In genomic region chr7:158655507-158655906, GRCh38 we compare ENCODE assay signal across 20 cellular contexts. TPM values are rescaled to one million over a fixed set of nuclear protein-coding genes. Genes with fewer than 3 reads are reported as not detected.
DNase-seq lines count a peak whose midpoint lies in the region; ATAC-seq and TF ChIP-seq lines count a peak whose summit lies in the region.
"Had no signal": no experiment of that assay in that cellular context is flagged by ENCODE, and none has a peak within 500 bp of the region (broad histone marks: within the 10 kb centered on the region; RNA-seq: fewer than 3 reads in every experiment).

No MANE protein-coding gene starts in this region.

- H3K36me3 ChIP-seq in H7 (replicated peaks; ENCODE audit: control insufficient read depth, insufficient read depth, low read length) (peaks cover 28% of the 10 kb centered on the region), neuronal stem cell (replicated peaks in 1 of 2; ENCODE audit: control insufficient read depth in 2 of 2, insufficient read depth in 2 of 2, low read length in 2 of 2) (peaks cover 27 to 92% of the 10 kb centered on the region in 2 donors), heart left ventricle (peaks cover 0 to 41% (median 20%) of the 10 kb centered on the region in 9 donors)
- H3K36me3 ChIP-seq: adrenal gland, breast epithelium had no signal

- H3K23ac ChIP-seq in neuronal stem cell (ENCODE audit: low read depth, low read length, poor library complexity) = peak overlapping the region; percentile 94

- peak overlapping the region; percentile 7 for H2BK12ac ChIP-seq in neuronal stem cell (ENCODE audit: low read length)

- peak overlapping the region; percentile 68 for H2BK5ac ChIP-seq in neuronal stem cell (ENCODE audit: low read length)

- H3K4me3 ChIP-seq in H7 (ENCODE audit: insufficient read depth, low read depth, low read length) (no peak overlapping the region), neuronal stem cell (ENCODE audit: low read length in 2 of 2) (no peak overlapping the region), heart left ventricle (no peak overlapping the region)
- H3K4me3 ChIP-seq: adrenal gland, breast epithelium, hepatocyte, lung, tibial nerve had no signal

- peak overlapping the region; percentile 35 to 46 for H3K4me3 Mint-ChIP-seq in activated T-cell treated with anti-CD3 and anti-CD28 coated beads, Interleukin-2, amount 50 U/mL, for 72 hours
- H3K4me3 Mint-ChIP-seq in activated naive CD8-positive, alpha-beta T cell treated with anti-CD3 and anti-CD28 coated beads for 36 hours = no peak overlapping the region
- H3K4me3 Mint-ChIP-seq: CD8-positive, alpha-beta T cell; stimulated activated naive CD8-positive, alpha-beta T cell treated with anti-CD3 and anti-CD28 coated beads, Interleukin-15, Interleukin-2, amounts not matched to agents 100 ng/mL and 50 ng/mL, for 24 hours had no signal

- H3K18ac ChIP-seq in neuronal stem cell (ENCODE audit: low read length) = peak overlapping the region; percentile 89

- peak overlapping the region; percentile 92 for H3K14ac ChIP-seq in neuronal stem cell (ENCODE audit: low read length)

- DNase-seq in activated T-cell treated with anti-CD3 and anti-CD28 coated beads, Interleukin-2, amount 50 U/mL, for 72 hours = no peak
- no peak for DNase-seq in activated T-cell treated with anti-CD3 and anti-CD28 coated beads, Interleukin-2, amount 50 U/mL, for 48 hours
- DNase-seq in H7 (peak; percentile 54), neuronal stem cell (ENCODE audit: low spot score) (no peak), heart left ventricle (no peak), NCI-H1436 treated with DMSO at 0.1 percent for 48 hours (lab: John Stamatoyannopoulos, UW) (no peak)
- DNase-seq in activated naive CD8-positive, alpha-beta T cell treated with anti-CD3 and anti-CD28 coated beads for 36 hours = no peak
- DNase-seq: adrenal gland; CD8-positive, alpha-beta T cell; DMS79 treated with DMSO at 0.1 percent for 48 hours; NCI-H1105; NCI-H524 treated with DMSO at 0.1 percent for 48 hours; occipital lobe; small intestine had no signal

- no peaks in the 10 kb centered on the region for H3K27me3 ChIP-seq in H7 (ENCODE audit: control insufficient read depth, insufficient read depth, low read length)
- H3K27me3 ChIP-seq in neuronal stem cell (ENCODE audit: control insufficient read depth in 3 of 3, insufficient read depth in 3 of 3, low read depth in 1 of 3, low read length in 3 of 3) = no peaks in the 10 kb centered on the region
- no peaks in the 10 kb centered on the region for H3K27me3 ChIP-seq in heart left ventricle
- H3K27me3 ChIP-seq: adrenal gland, breast epithelium, hepatocyte, tibial nerve had no signal

- H2AFZ ChIP-seq in neuronal stem cell (ENCODE audit: low read length) = no peak overlapping the region
- H2AFZ ChIP-seq: hepatocyte had no signal

- peak overlapping the region; percentile 84 for H3K4ac ChIP-seq in neuronal stem cell (ENCODE audit: low read length)

- peak overlapping the region; percentile 97 for H2BK15ac ChIP-seq in neuronal stem cell (ENCODE audit: low read length)

- peaks cover 29% of the 10 kb centered on the region for H3K4me1 Mint-ChIP-seq in activated T-cell treated with anti-CD3 and anti-CD28 coated beads, Interleukin-2, amount 50 U/mL, for 72 hours (ENCODE audit: low read depth)
- peaks cover 15% of the 10 kb centered on the region for H3K4me1 Mint-ChIP-seq in activated naive CD8-positive, alpha-beta T cell treated with anti-CD3 and anti-CD28 coated beads for 36 hours

- H3K9ac ChIP-seq in neuronal stem cell (ENCODE audit: low read depth, low read length, poor library complexity) = peak overlapping the region; percentile 57

- H3K36me3 Mint-ChIP-seq in activated T-cell treated with anti-CD3 and anti-CD28 coated beads, Interleukin-2, amount 50 U/mL, for 72 hours (ENCODE audit: insufficient read depth in 2 of 2) = peaks cover 12 to 35% of the 10 kb centered on the region in 2 donors
- H3K36me3 Mint-ChIP-seq in activated naive CD8-positive, alpha-beta T cell treated with anti-CD3 and anti-CD28 coated beads for 36 hours = peaks cover 45% of the 10 kb centered on the region

- no peak overlapping the region for H3K4me2 ChIP-seq in neuronal stem cell (ENCODE audit: insufficient read depth, low read length, poor library complexity, severe bottlenecking)
- H3K4me2 ChIP-seq: hepatocyte had no signal

- no peak overlapping the region for H3K27ac Mint-ChIP-seq in activated T-cell treated with anti-CD3 and anti-CD28 coated beads, Interleukin-2, amount 50 U/mL, for 72 hours
- H3K27ac Mint-ChIP-seq in activated naive CD8-positive, alpha-beta T cell treated with anti-CD3 and anti-CD28 coated beads for 36 hours = peak overlapping the region; percentile 72
- H3K27ac Mint-ChIP-seq: CD8-positive, alpha-beta T cell had no signal

- H3K4me1 ChIP-seq in neuronal stem cell (ENCODE audit: control insufficient read depth in 2 of 2, insufficient read depth in 1 of 2, low read depth in 1 of 2, low read length in 2 of 2) (peaks cover 7% of the 10 kb centered on the region in 2 donors), heart left ventricle (no peaks in the 10 kb centered on the region)
- H3K4me1 ChIP-seq: adrenal gland, breast epithelium had no signal

- peaks cover 4% of the 10 kb centered on the region for H3K79me1 ChIP-seq in neuronal stem cell (ENCODE audit: low read depth, low read length)

- no peaks in the 10 kb centered on the region for H3K27me3 Mint-ChIP-seq in activated T-cell treated with anti-CD3 and anti-CD28 coated beads, Interleukin-2, amount 50 U/mL, for 72 hours (ENCODE audit: low read depth)
- no peaks in the 10 kb centered on the region for H3K27me3 Mint-ChIP-seq in activated naive CD8-positive, alpha-beta T cell treated with anti-CD3 and anti-CD28 coated beads for 36 hours
- H3K27me3 Mint-ChIP-seq: stimulated activated naive CD8-positive, alpha-beta T cell treated with anti-CD3 and anti-CD28 coated beads, Interleukin-15, Interleukin-2, amounts not matched to agents 100 ng/mL and 50 ng/mL, for 24 hours had no signal

- H4K91ac ChIP-seq in neuronal stem cell (ENCODE audit: low read depth, low read length, poor library complexity) = peak overlapping the region; percentile 90

- H3K27ac ChIP-seq in neuronal stem cell (replicated peaks; ENCODE audit: low read length) (no peak overlapping the region), heart left ventricle (no peak overlapping the region)
- H3K27ac ChIP-seq: adrenal gland, breast epithelium, hepatocyte, tibial nerve had no signal

- intact Hi-C loops in heart left ventricle (cut with DNase I) = no loop called here

- no CpG with 5 or more reads among the region's 11 CpGs for WGBS in neuronal stem cell (ENCODE audit: extremely low coverage in 2 of 2, insufficient read length in 2 of 2, insufficient replicate concordance in 1 of 2), 2 donors
- 87 to 95% (median 94%) methylated on average over 10 to 11 of the region's 11 CpGs for WGBS in heart left ventricle, 4 donors

- ATAC-seq in activated T-cell treated with anti-CD3 and anti-CD28 coated beads, Interleukin-2, amount 50 U/mL, for 72 hours (replicated peaks in 1 of 2) = peak in 1 of 2 donors; percentile 4
- no peak for ATAC-seq in heart left ventricle
- no peak for ATAC-seq in GM18498 (IDR thresholded peaks at IDR 0.05; ENCODE audit: unreplicated experiment)

- no peak overlapping the region for H2BK120ac ChIP-seq in neuronal stem cell (ENCODE audit: low read depth, low read length)

- no peaks in the 10 kb centered on the region for H3K9me3 Mint-ChIP-seq in activated T-cell treated with anti-CD3 and anti-CD28 coated beads, Interleukin-2, amount 50 U/mL, for 72 hours
- no peaks in the 10 kb centered on the region for H3K9me3 Mint-ChIP-seq in activated naive CD8-positive, alpha-beta T cell treated with anti-CD3 and anti-CD28 coated beads for 36 hours
- H3K9me3 Mint-ChIP-seq: CD8-positive, alpha-beta T cell; stimulated activated naive CD8-positive, alpha-beta T cell treated with anti-CD3 and anti-CD28 coated beads, Interleukin-15, Interleukin-2, amounts not matched to agents 100 ng/mL and 50 ng/mL, for 24 hours had no signal

- H2AK5ac ChIP-seq in neuronal stem cell (ENCODE audit: low read depth, low read length) = peak overlapping the region; percentile 92

- no peak overlapping the region for H4K8ac ChIP-seq in neuronal stem cell (ENCODE audit: low read depth, low read length)

- no peak for TF ChIP-seq POLR2A in heart left ventricle (IDR thresholded peaks at IDR 0.05)

- no peak for TF ChIP-seq CTCF in heart left ventricle (IDR thresholded peaks at IDR 0.05)

- peaks cover 0 to 3% of the 10 kb centered on the region in 2 donors for H3K9me3 ChIP-seq in neuronal stem cell (replicated peaks in 1 of 2; ENCODE audit: control insufficient read depth in 2 of 2, insufficient read depth in 1 of 2, low read depth in 1 of 2, low read length in 2 of 2)
- no peaks in the 10 kb centered on the region for H3K9me3 ChIP-seq in heart left ventricle
- H3K9me3 ChIP-seq: adrenal gland, breast epithelium, tibial nerve had no signal

RNA-seq across cellular contexts. Expression of gene NCAPG2, which starts 49.1 kb away (rescaled TPM):
- 100 to 1,000 TPM; 129 to 134 TPM for total RNA-seq in activated T-cell treated with anti-CD3 and anti-CD28 coated beads, Interleukin-2, amount 50 U/mL, for 72 hours
- 41.1 and 50.9 TPM in 2 replicates for total RNA-seq in H7 (2014; rRNA removed; shearing (Covaris generic))
- total RNA-seq in activated naive CD8-positive, alpha-beta T cell treated with anti-CD3 and anti-CD28 coated beads for 36 hours = 100 to 1,000 TPM; 104 to 108 TPM
- polyA plus RNA-seq in neuronal stem cell (2013, experiment 1 of 2) = 31.3 TPM
- polyA plus RNA-seq in neuronal stem cell (2013, experiment 2 of 2) = 33.0 TPM
- total RNA-seq in heart left ventricle = 10 to 100 TPM in 1 of 9 donors, 1 to 10 TPM in 8; 2.8 to 12.5 (median 4.7) TPM
- 1 to 10 TPM; 1.1 to 3.7 TPM for polyA plus RNA-seq in heart left ventricle
